In the genomic region with DNA sequence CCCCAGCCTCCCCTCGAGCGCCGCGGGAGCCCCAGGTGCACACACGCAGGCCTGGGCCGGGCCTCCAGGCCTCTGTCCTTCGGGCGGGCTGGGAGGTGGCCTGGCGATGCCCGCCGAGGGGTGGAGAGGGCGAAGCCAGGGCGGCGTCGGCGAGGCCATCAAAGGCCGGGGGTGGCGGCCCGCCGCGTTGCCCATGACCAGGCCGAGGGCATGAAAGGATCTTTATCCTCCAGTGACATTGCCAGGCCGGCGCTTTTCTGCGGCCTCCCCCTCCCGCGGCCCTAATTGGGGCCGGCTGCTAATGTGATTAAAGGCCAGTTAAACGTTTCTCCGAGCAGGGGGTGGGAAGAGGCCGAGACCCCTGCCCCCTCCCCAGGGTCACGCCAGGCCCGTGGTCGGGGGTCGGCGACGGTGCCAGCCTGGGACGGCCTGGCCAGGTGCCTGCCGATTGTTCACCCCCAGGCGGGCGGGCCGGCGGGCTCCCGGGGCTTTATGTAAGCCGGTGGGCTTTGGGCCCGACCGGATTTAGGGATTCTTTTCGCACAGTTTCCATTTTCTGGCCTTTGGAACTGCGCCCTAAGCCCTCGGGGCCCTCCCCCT, we compare ENCODE assay signal across 15 cellular contexts.
"Had no signal": no experiment of that assay in that cellular context is flagged by ENCODE, and none has a peak within 500 bp of the region (broad histone marks: within the 10 kb centered on the region; RNA-seq: fewer than 3 reads in every experiment).

No MANE protein-coding gene starts in this region.

- H3K27ac ChIP-seq: brain microvascular endothelial cell, esophagus muscularis mucosa, thoracic aorta had no signal

- H3K36me3 Mint-ChIP-seq: mesothelial cell of epicardium had no signal

- H3K27ac Mint-ChIP-seq: activated B cell treated with CpG ODN at 0.5 μM for 24 hours; activated naive CD4-positive, alpha-beta T cell treated with anti-CD3 and anti-CD28 coated beads, Interleukin-2, amount 50 U/mL, for 72 hours; mesothelial cell of epicardium; stimulated activated naive CD8-positive, alpha-beta T cell treated with anti-CD3 and anti-CD28 coated beads, Interleukin-15, Interleukin-2, amounts not matched to agents 100 ng/mL and 50 ng/mL, for 24 hours; T-helper 17 cell had no signal

- H3K9me3 Mint-ChIP-seq: activated B cell treated with CpG ODN at 0.5 μM for 24 hours; activated naive CD4-positive, alpha-beta T cell treated with anti-CD3 and anti-CD28 coated beads, Interleukin-2, amount 50 U/mL, for 72 hours; stimulated activated naive CD8-positive, alpha-beta T cell treated with anti-CD3 and anti-CD28 coated beads, Interleukin-15, Interleukin-2, amounts not matched to agents 100 ng/mL and 50 ng/mL, for 24 hours had no signal

- DNase-seq: activated B cell treated with CpG ODN at 0.5 μM for 24 hours; activated effector memory CD4-positive, alpha-beta T cell treated with Interleukin-2 at 50 U/mL for 16 hours; amniotic stem cell; brain microvascular endothelial cell; cerebellar nuclear complex; dermis blood vessel endothelial cell; foreskin fibroblast; kidney glomerular epithelial cell; stimulated activated CD4-positive, alpha-beta T cell treated with anti-CD3 and anti-CD28 coated beads, Interleukin-4, amount 100 ng/mL, for 24 hours; T-helper 17 cell had no signal

- ATAC-seq: activated naive CD4-positive, alpha-beta T cell treated with anti-CD3 and anti-CD28 coated beads, Interleukin-2, amount 50 U/mL, for 72 hours; T-helper 17 cell had no signal

- H3K36me3 ChIP-seq: brain microvascular endothelial cell, esophagus muscularis mucosa, thoracic aorta had no signal

- H3K9me3 ChIP-seq: esophagus muscularis mucosa, thoracic aorta had no signal

- H3K4me3 Mint-ChIP-seq: activated B cell treated with CpG ODN at 0.5 μM for 24 hours; mesothelial cell of epicardium; stimulated activated naive CD8-positive, alpha-beta T cell treated with anti-CD3 and anti-CD28 coated beads, Interleukin-15, Interleukin-2, amounts not matched to agents 100 ng/mL and 50 ng/mL, for 24 hours; T-helper 17 cell had no signal
